In genomic region chr4:47930971-47931804, GRCh38 we compare ENCODE assay signal across 13 cellular contexts. TPM values are rescaled to one million over a fixed set of nuclear protein-coding genes. Genes with fewer than 3 reads are reported as not detected.
DNase-seq lines count a peak whose midpoint lies in the region; ATAC-seq and TF ChIP-seq lines count a peak whose summit lies in the region.
"Had no signal": no experiment of that assay in that cellular context is flagged by ENCODE, and none has a peak within 500 bp of the region (broad histone marks: within the 10 kb centered on the region; RNA-seq: fewer than 3 reads in every experiment).

No MANE protein-coding gene starts in this region.

- H3K4me3 ChIP-seq in AG09309 (ENCODE audit: control insufficient read depth, low read depth, low read length) (no peak overlapping the region), mammary epithelial cell (replicated peaks in 1 of 3; ENCODE audit: insufficient read depth in 1 of 3, low read depth in 2 of 3, low read length in 3 of 3) (no peak overlapping the region)

- 23% methylated on average over 2 of the region's 2 CpGs for WGBS in mammary epithelial cell (ENCODE audit: low coverage, missing lambda C conversion rate)

- ATAC-seq in left colon: peak; percentile 10
- ATAC-seq in esophagus mucosa: no peak
- ATAC-seq in GM21515 (IDR thresholded peaks at IDR 0.05; ENCODE audit: unreplicated experiment): no peak

- H3K9ac ChIP-seq in mammary epithelial cell (ENCODE audit: insufficient read depth, low read length): no peak overlapping the region

- CTCF ChIA-PET in mammary epithelial cell (lab: Charles Lee; ENCODE audit: low non-redundant PET): no interaction called here

- no peak overlapping the region for H3K4me2 ChIP-seq in mammary epithelial cell (ENCODE audit: insufficient read depth, low read depth, low read length)

- no peak for TF ChIP-seq CTCF in AG09309 (IDR thresholded peaks at IDR 0.05; ENCODE audit: control insufficient read depth, insufficient read depth, low read depth, low read length, missing control alignments)
- TF ChIP-seq CTCF in mammary epithelial cell (conservative IDR thresholded peaks at IDR 0.05 in 1 of 2, IDR thresholded peaks at IDR 0.05 in 1 of 2; ENCODE audit: extremely low read depth in 1 of 2, insufficient read depth in 1 of 2, low read depth in 1 of 2, low read length in 2 of 2): no peak

- in situ Hi-C loops in mammary epithelial cell (cut with MboI; ENCODE audit: low sequenced_read_pairs in 2 of 2): loop anchor here in 1 of 2 donors (25.0 kb wide), 1 partner anchor 244 kb away; no protein-coding TSS in a partner anchor

- DNase-seq in AG09309 (ENCODE audit: low read depth): peak; percentile 17
- peak; percentile 56 for DNase-seq in HT-29 (ENCODE audit: low spot score)
- DNase-seq in mammary epithelial cell: peak; percentile 46
- DNase-seq in left colon: no peak
- DNase-seq in NK-92 treated with Interleukin-12 subunit alpha and Interleukin-12 subunit beta, amount 100 ng/mL, for 24 hours (lab: John Stamatoyannopoulos, UW): no peak
- no peak for DNase-seq in stimulated activated CD4-positive, alpha-beta T cell treated with anti-CD3 and anti-CD28 coated beads, Interleukin-2, amount 100 ng/mL, for 48 hours
- DNase-seq: effector CD4-positive, alpha-beta T cell; hypothalamus; Right ventricle myocardium superior; stimulated activated CD4-positive, alpha-beta T cell treated with anti-CD3 and anti-CD28 coated beads, Interleukin-2, amount 100 ng/mL, for 24 hours; stimulated activated naive CD4-positive, alpha-beta T cell treated with Interleukin-2 at 50 U/mL for 16 hours had no signal

- H4K20me1 ChIP-seq in mammary epithelial cell (ENCODE audit: insufficient read depth, low read length): no peaks in the 10 kb centered on the region

- H3K27me3 ChIP-seq in mammary epithelial cell (ENCODE audit: insufficient read depth, low read length): no peaks in the 10 kb centered on the region

- no peaks in the 10 kb centered on the region for H3K9me3 ChIP-seq in mammary epithelial cell (replicated peaks; ENCODE audit: insufficient read depth, low read length)

- dilution Hi-C loops in mammary epithelial cell (cut with HindIII; ENCODE audit: low sequenced_read_pairs): no loop called here

- intact Hi-C loops in mammary epithelial cell (cut with micrococcal nuclease): loop anchor here (10.0 kb wide), 3 partner anchors 336 to 1086 kb away; no protein-coding TSS in a partner anchor
- intact Hi-C loops in left colon (cut with DNase I, micrococcal nuclease): loop anchor here in 1 of 2 donors (10.0 kb wide), 1 partner anchor 246 kb away; no protein-coding TSS in a partner anchor

- BruUV-seq in mammary epithelial cell (replicated peaks; lab: Mats Ljungman, UMichigan): no TSS peak

- no peak overlapping the region for H3K27ac ChIP-seq in mammary epithelial cell (ENCODE audit: insufficient read depth, low read depth, low read length)

- no peak overlapping the region for H2AFZ ChIP-seq in mammary epithelial cell (ENCODE audit: low read depth, low read length)

- H3K79me2 ChIP-seq in mammary epithelial cell (ENCODE audit: insufficient read depth, low read length): no peaks in the 10 kb centered on the region

- H3K36me3 ChIP-seq in mammary epithelial cell (ENCODE audit: insufficient read depth, low read length): no peaks in the 10 kb centered on the region

- H3K4me1 ChIP-seq in mammary epithelial cell (ENCODE audit: insufficient read depth, low read length): peaks cover 8% of the 10 kb centered on the region

RNA-seq across cellular contexts. Expression of gene NFXL1, which starts 16.8 kb away (rescaled TPM):
- 7.9 and 13.2 TPM in 2 replicates for total RNA-seq in HT-29 (2014; rRNA removed; shearing (Covaris generic))
- total RNA-seq in mammary epithelial cell (10 to 100 TPM; 15.8 to 20.9 TPM), left colon (10 to 100 TPM; 11.1 to 12.9 TPM), esophagus mucosa (9.7 TPM)
- polyA plus RNA-seq in mammary epithelial cell: 12.1 TPM
- 52.7 TPM for polyA minus RNA-seq in mammary epithelial cell

Comparison
In these comparisons a context has a peak if more than half of its experiments do, and no peak if none do; other contexts are left out.
1. DNase-seq: peak in AG09309 (single experiment), HT-29 (single experiment) and mammary epithelial cell (single experiment); none in left colon (0 of 2), NK-92 treated with Interleukin-12 subunit alpha and Interleukin-12 subunit beta, amount 100 ng/mL, for 24 hours (single experiment) and stimulated activated CD4-positive, alpha-beta T cell treated with anti-CD3 and anti-CD28 coated beads, Interleukin-2, amount 100 ng/mL, for 48 hours (0 of 2).